In genomic region chr11:27319065-27319464, GRCh38 we compare ENCODE assay signal across 8 cellular contexts. TPM values are rescaled to one million over a fixed set of nuclear protein-coding genes. Genes with fewer than 3 reads are reported as not detected.
DNase-seq lines count a peak whose midpoint lies in the region; ATAC-seq and TF ChIP-seq lines count a peak whose summit lies in the region.

No MANE protein-coding gene starts in this region.

- TF ChIP-seq CTCF in AG09319 (IDR thresholded peaks at IDR 0.05; ENCODE audit: low read depth, low read length) (no peak), lower leg skin (IDR thresholded peaks at IDR 0.05) (no peak)

- TF ChIP-seq POLR2A in lower leg skin (IDR thresholded peaks at IDR 0.05), result no peak

- H3K27me3 Mint-ChIP-seq in activated T-helper 17 cell treated with anti-CD3 and anti-CD28 coated beads, Interleukin-2, amount 50 U/mL, for 72 hours, result no peaks in the 10 kb centered on the region

- no peak overlapping the region for H3K4me3 Mint-ChIP-seq in activated T-helper 17 cell treated with anti-CD3 and anti-CD28 coated beads, Interleukin-2, amount 50 U/mL, for 72 hours

- H3K36me3 Mint-ChIP-seq in activated T-helper 17 cell treated with anti-CD3 and anti-CD28 coated beads, Interleukin-2, amount 50 U/mL, for 72 hours (ENCODE audit: low read depth), result no peaks in the 10 kb centered on the region

- DNase-seq in AG09319 (ENCODE audit: extremely low read depth, low read depth) (peak; percentile 20), NCI-H1417 (lab: John Stamatoyannopoulos, UW) (no peak), putamen (ENCODE audit: low spot score) (no peak), GOT3 (lab: John Stamatoyannopoulos, UW) (no peak), lower leg skin (ENCODE audit: low spot score in 2 of 2) (no peak)

- WGBS in lower leg skin, 2 donors, result 21 to 25% methylated on average over 2 of the region's 2 CpGs

- peak overlapping the region; percentile 81 for H3K27ac Mint-ChIP-seq in activated T-helper 17 cell treated with anti-CD3 and anti-CD28 coated beads, Interleukin-2, amount 50 U/mL, for 72 hours

- H3K4me1 Mint-ChIP-seq in activated T-helper 17 cell treated with anti-CD3 and anti-CD28 coated beads, Interleukin-2, amount 50 U/mL, for 72 hours, result peaks cover 15% of the 10 kb centered on the region

- intact Hi-C loops in lower leg skin (cut with DNase I; ENCODE audit: low total_unique reads), result no loop called here

- H3K9me3 Mint-ChIP-seq in activated T-helper 17 cell treated with anti-CD3 and anti-CD28 coated beads, Interleukin-2, amount 50 U/mL, for 72 hours, result no peaks in the 10 kb centered on the region

- no peak overlapping the region for H3K4me3 ChIP-seq in lower leg skin (ENCODE audit: low read depth, poor library complexity, severe bottlenecking)

- ATAC-seq in GM19025 (IDR thresholded peaks at IDR 0.05; ENCODE audit: low read depth, unreplicated experiment), result peak; percentile 94
- peak; percentile 99 for ATAC-seq in HG02973 (IDR thresholded peaks at IDR 0.05; ENCODE audit: unreplicated experiment)
- ATAC-seq in activated T-helper 17 cell treated with anti-CD3 and anti-CD28 coated beads, Interleukin-2, amount 50 U/mL, for 72 hours (replicated peaks), result peak; percentile 98

RNA-seq across cellular contexts. Expression of gene CCDC34, which starts 44.0 kb away (rescaled TPM):
- total RNA-seq in activated T-helper 17 cell treated with anti-CD3 and anti-CD28 coated beads, Interleukin-2, amount 50 U/mL, for 72 hours, result 10 to 100 TPM in 1 of 2 donors, 1 to 10 TPM in 1; 9.8 to 19.1 TPM
- total RNA-seq in lower leg skin, result 1 to 10 TPM; 3.2 to 5.9 (median 4.6) TPM
